11 cellular contexts compared by ENCODE assay signal in genomic region chr3:157077565-157077991, GRCh38.
DNase-seq lines count a peak whose midpoint lies in the region; ATAC-seq and TF ChIP-seq lines count a peak whose summit lies in the region.
"Had no signal": no experiment of that assay in that cellular context is flagged by ENCODE, and none has a peak within 500 bp of the region (broad histone marks: within the 10 kb centered on the region; RNA-seq: fewer than 3 reads in every experiment).

No MANE protein-coding gene starts in this region.

- H3K27ac ChIP-seq in ascending aorta (peak overlapping the region in 1 of 2 donors; percentile 84), suprapubic skin (peak overlapping the region; percentile 55)

- TF ChIP-seq POLR2A in suprapubic skin (IDR thresholded peaks at IDR 0.05), result no peak

- intact Hi-C loops in ascending aorta (cut with DNase I), result no loop called here

- no peaks in the 10 kb centered on the region for H3K36me3 Mint-ChIP-seq in HFFc6 (ENCODE audit: low read depth)
- no peaks in the 10 kb centered on the region for H3K36me3 Mint-ChIP-seq in activated naive CD4-positive, alpha-beta T cell treated with anti-CD3 and anti-CD28 coated beads, Interleukin-2, amount 10 ng/mL, durations not matched to agents 7 days and 5 days
- H3K36me3 Mint-ChIP-seq: stimulated activated naive B cell treated with anti-CD40 and anti-IgM and Interleukin-4, amounts not matched to agents 10 μg/mL and 1 μg/mL and 100 μg/mL, for 72 hours had no signal

- DNase-seq in HFFc6 (peak; percentile 60), ascending aorta (ENCODE audit: low spot score in 2 of 2) (no peak), kidney tubule cell (ENCODE audit: low spot score) (peak; percentile 89), suprapubic skin (ENCODE audit: low spot score in 2 of 2) (no peak)
- DNase-seq in activated naive CD4-positive, alpha-beta T cell treated with anti-CD3 and anti-CD28 coated beads, Interleukin-2, amount 10 ng/mL, durations not matched to agents 7 days and 5 days, result no peak
- DNase-seq: activated effector memory CD4-positive, alpha-beta T cell treated with Interleukin-2 at 50 U/mL for 16 hours; effector CD4-positive, alpha-beta T cell; NCI-H510A treated with DMSO at 0.1 percent for 48 hours; stimulated activated naive B cell treated with anti-CD40 and anti-IgM and Interleukin-4, amounts not matched to agents 10 μg/mL and 1 μg/mL and 100 μg/mL, for 72 hours had no signal

- WGBS in suprapubic skin, result 69% methylated on average over 4 of the region's 4 CpGs

- ATAC-seq in GM21526 (IDR thresholded peaks at IDR 0.05; ENCODE audit: low FRiP score, unreplicated experiment) (no peak), HG02884 (IDR thresholded peaks at IDR 0.05; ENCODE audit: unreplicated experiment) (no peak)
- ATAC-seq: stimulated activated naive B cell treated with anti-CD40 and anti-IgM and Interleukin-4, amounts not matched to agents 10 μg/mL and 1 μg/mL and 100 μg/mL, for 72 hours had no signal

- TF ChIP-seq CTCF in HFFc6 (IDR thresholded peaks at IDR 0.05) (peak; percentile 62), ascending aorta (IDR thresholded peaks at IDR 0.05) (peak in 2 of 3 experiments; percentile 7 to 37), suprapubic skin (IDR thresholded peaks at IDR 0.05) (no peak)

- H3K36me3 ChIP-seq in ascending aorta, result no peaks in the 10 kb centered on the region
- no peaks in the 10 kb centered on the region for H3K36me3 ChIP-seq in suprapubic skin

- peaks cover 3 to 11% of the 10 kb centered on the region in 2 donors for H3K4me1 ChIP-seq in ascending aorta
- H3K4me1 ChIP-seq in suprapubic skin, result peaks cover 29% of the 10 kb centered on the region

- H3K27me3 ChIP-seq in ascending aorta, result no peaks in the 10 kb centered on the region
- no peaks in the 10 kb centered on the region for H3K27me3 ChIP-seq in suprapubic skin

- CTCF ChIA-PET in activated naive CD4-positive, alpha-beta T cell treated with anti-CD3 and anti-CD28 coated beads, Interleukin-2, amount 10 ng/mL, durations not matched to agents 7 days and 5 days (lab: Charles Lee), result interaction anchor here (0.7 to 1.8 kb wide), 6 partner anchors 11 to 553 kb away, joined by 3 to 5 read pairs (median 3); no protein-coding TSS in a partner anchor

- peak overlapping the region; percentile 82 for H3K27ac Mint-ChIP-seq in HFFc6
- no peak overlapping the region for H3K27ac Mint-ChIP-seq in activated naive CD4-positive, alpha-beta T cell treated with anti-CD3 and anti-CD28 coated beads, Interleukin-2, amount 10 ng/mL, durations not matched to agents 7 days and 5 days
- H3K27ac Mint-ChIP-seq: stimulated activated naive B cell treated with anti-CD40 and anti-IgM and Interleukin-4, amounts not matched to agents 10 μg/mL and 1 μg/mL and 100 μg/mL, for 72 hours had no signal

- H3K9me3 Mint-ChIP-seq in HFFc6, result no peaks in the 10 kb centered on the region
- H3K9me3 Mint-ChIP-seq in activated naive CD4-positive, alpha-beta T cell treated with anti-CD3 and anti-CD28 coated beads, Interleukin-2, amount 10 ng/mL, durations not matched to agents 7 days and 5 days, result no peaks in the 10 kb centered on the region
- H3K9me3 Mint-ChIP-seq: stimulated activated naive B cell treated with anti-CD40 and anti-IgM and Interleukin-4, amounts not matched to agents 10 μg/mL and 1 μg/mL and 100 μg/mL, for 72 hours had no signal

- H3K27me3 Mint-ChIP-seq in HFFc6 (ENCODE audit: insufficient read depth), result peaks cover 4% of the 10 kb centered on the region; the same call in 1 of the 2 replicates
- peaks cover 3% of the 10 kb centered on the region for H3K27me3 Mint-ChIP-seq in activated naive CD4-positive, alpha-beta T cell treated with anti-CD3 and anti-CD28 coated beads, Interleukin-2, amount 10 ng/mL, durations not matched to agents 7 days and 5 days

- H3K4me1 Mint-ChIP-seq in HFFc6 (ENCODE audit: low read depth), result peaks cover 73% of the 10 kb centered on the region
- H3K4me1 Mint-ChIP-seq in activated naive CD4-positive, alpha-beta T cell treated with anti-CD3 and anti-CD28 coated beads, Interleukin-2, amount 10 ng/mL, durations not matched to agents 7 days and 5 days, result peaks cover 48% of the 10 kb centered on the region

- peak overlapping the region in 1 of 2 donors; percentile 31 for H3K4me3 ChIP-seq in ascending aorta
- H3K4me3 ChIP-seq in suprapubic skin, result no peak overlapping the region

- TF ChIP-seq EP300 in suprapubic skin (IDR thresholded peaks at IDR 0.05), result no peak

- H3K9me3 ChIP-seq in ascending aorta (no peaks in the 10 kb centered on the region), suprapubic skin (no peaks in the 10 kb centered on the region)

- H3K4me3 Mint-ChIP-seq in HFFc6, result peak overlapping the region; percentile 78
- H3K4me3 Mint-ChIP-seq in activated naive CD4-positive, alpha-beta T cell treated with anti-CD3 and anti-CD28 coated beads, Interleukin-2, amount 10 ng/mL, durations not matched to agents 7 days and 5 days, result no peak overlapping the region

Comparison
In these comparisons a context has a peak if more than half of its experiments do, and no peak if none do; other contexts are left out.
1. DNase-seq: peak in HFFc6 (single experiment) and kidney tubule cell (single experiment); none in ascending aorta (0 of 2), suprapubic skin (0 of 2) and activated naive CD4-positive, alpha-beta T cell treated with anti-CD3 and anti-CD28 coated beads, Interleukin-2, amount 10 ng/mL, durations not matched to agents 7 days and 5 days (single experiment).
2. CTCF ChIP-seq: peak in HFFc6 (single experiment) and ascending aorta (2 of 3); none in suprapubic skin (0 of 2).